19 cellular contexts compared by ENCODE assay signal in genomic region chr14:91126761-91127160, GRCh38. TPM values are rescaled to one million over a fixed set of nuclear protein-coding genes. Genes with fewer than 3 reads are reported as not detected.
DNase-seq lines count a peak whose midpoint lies in the region; FAIRE-seq and TF ChIP-seq lines count a peak whose summit lies in the region.
"Had no signal": no experiment of that assay in that cellular context is flagged by ENCODE, and none has a peak within 500 bp of the region (broad histone marks: within the 10 kb centered on the region; RNA-seq: fewer than 3 reads in every experiment).

No MANE protein-coding gene starts in this region.

- H3K4me3 Mint-ChIP-seq in activated T-helper 1 cell treated with anti-CD3 and anti-CD28 coated beads, Interleukin-12 subunit alpha, Interleukin-12 subunit beta, Interleukin-2, Interleukin-4 antibody, amounts not matched to agents 30 ng/mL and 10 ng/mL and 1 ng/mL, durations not matched to agents 14 hours and 24 hours and 36 hours = no peak overlapping the region
- H3K4me3 Mint-ChIP-seq: activated CD4-positive, alpha-beta T cell treated with anti-CD3 and anti-CD28 coated beads, Interleukin-2, amount 10 ng/mL, durations not matched to agents 7 days and 5 days; HFFc6 had no signal

- H3K4me3 ChIP-seq in esophagus (ENCODE audit: low read depth in 1 of 2, low read length in 2 of 2) (no peak overlapping the region), mucosa of rectum (ENCODE audit: low read length in 2 of 2) (no peak overlapping the region)

- CTCF ChIA-PET in RWPE1 (lab: Yijun Ruan, JAX) = no interaction called here

- peaks cover 17% of the 10 kb centered on the region for H3K4me1 Mint-ChIP-seq in activated T-helper 1 cell treated with anti-CD3 and anti-CD28 coated beads, Interleukin-12 subunit alpha, Interleukin-12 subunit beta, Interleukin-2, Interleukin-4 antibody, amounts not matched to agents 30 ng/mL and 10 ng/mL and 1 ng/mL, durations not matched to agents 14 hours and 24 hours and 36 hours (ENCODE audit: low read depth)

- H3K9ac ChIP-seq in mucosa of rectum (ENCODE audit: low read depth in 1 of 2, low read length in 2 of 2) = no peak overlapping the region

- POLR2A ChIA-PET in RWPE1 (lab: Yijun Ruan, JAX; ENCODE audit: low non-redundant PET) = no interaction called here

- no peak for FAIRE-seq in H54 (lab: Jason Lieb, UNC)
- FAIRE-seq: islet of Langerhans had no signal

- no peak overlapping the region for H3K27ac Mint-ChIP-seq in activated T-helper 1 cell treated with anti-CD3 and anti-CD28 coated beads, Interleukin-12 subunit alpha, Interleukin-12 subunit beta, Interleukin-2, Interleukin-4 antibody, amounts not matched to agents 30 ng/mL and 10 ng/mL and 1 ng/mL, durations not matched to agents 14 hours and 24 hours and 36 hours
- H3K27ac Mint-ChIP-seq: activated CD4-positive, alpha-beta T cell treated with anti-CD3 and anti-CD28 coated beads, Interleukin-2, amount 10 ng/mL, durations not matched to agents 7 days and 5 days; HFFc6; naive thymus-derived CD4-positive, alpha-beta T cell had no signal

- H3K36me3 ChIP-seq in esophagus (ENCODE audit: control insufficient read depth in 2 of 2, insufficient read depth in 2 of 2, low read length in 1 of 2) = no peaks in the 10 kb centered on the region
- peaks cover 19 to 27% of the 10 kb centered on the region in 2 donors for H3K36me3 ChIP-seq in mucosa of rectum (ENCODE audit: control insufficient read depth in 2 of 2, insufficient read depth in 2 of 2, low read length in 2 of 2)

- TF ChIP-seq CTCF in RWPE1 (conservative IDR thresholded peaks at IDR 0.05; ENCODE audit: low read depth) = no peak

- DNase-seq in RWPE1 (ENCODE audit: low spot score) (no peak), substantia nigra (lab: John Stamatoyannopoulos, UW) (peak in 1 of 49 donors; percentile 55), middle frontal gyrus (ENCODE audit: extremely low spot score, low spot score) (no peak), H54 (ENCODE audit: insufficient read length, low spot score) (no peak)
- no peak for DNase-seq in activated T-helper 1 cell treated with anti-CD3 and anti-CD28 coated beads, Interleukin-12 subunit alpha, Interleukin-12 subunit beta, Interleukin-2, Interleukin-4 antibody, amounts not matched to agents 30 ng/mL and 10 ng/mL and 1 ng/mL, durations not matched to agents 14 hours and 24 hours and 36 hours (ENCODE audit: low spot score)
- no peak for DNase-seq in activated naive CD4-positive, alpha-beta T cell treated with anti-CD3 and anti-CD28 coated beads, Interleukin-2, amount 50 U/mL, for 16 hours
- DNase-seq: activated CD4-positive, alpha-beta T cell treated with anti-CD3 and anti-CD28 coated beads, Interleukin-2, amount 10 ng/mL, durations not matched to agents 7 days and 5 days; activated effector memory CD4-positive, alpha-beta T cell treated with Interleukin-2 at 50 U/mL for 16 hours; HFFc6; hippocampal formation; KG1; naive thymus-derived CD4-positive, alpha-beta T cell; NCI-H1048; NCI-H446; NK-92 treated with Interleukin-12 subunit alpha and Interleukin-12 subunit beta, amount 100 ng/mL, for 24 hours; stimulated activated CD4-positive, alpha-beta T cell treated with anti-CD3 and anti-CD28 coated beads, Interleukin-4, amount 100 ng/mL, for 4 hours had no signal

- H3K4me1 ChIP-seq in esophagus (ENCODE audit: control insufficient read depth in 2 of 2, insufficient read depth in 2 of 2, low read length in 1 of 2) (peaks cover 4 to 12% of the 10 kb centered on the region in 2 donors), mucosa of rectum (ENCODE audit: control insufficient read depth in 2 of 2, insufficient read depth in 2 of 2, low read length in 2 of 2) (peaks cover 9 to 21% of the 10 kb centered on the region in 2 donors)

- peaks cover 42% of the 10 kb centered on the region for H3K36me3 Mint-ChIP-seq in activated T-helper 1 cell treated with anti-CD3 and anti-CD28 coated beads, Interleukin-12 subunit alpha, Interleukin-12 subunit beta, Interleukin-2, Interleukin-4 antibody, amounts not matched to agents 30 ng/mL and 10 ng/mL and 1 ng/mL, durations not matched to agents 14 hours and 24 hours and 36 hours (ENCODE audit: low read depth)

- H3K27me3 Mint-ChIP-seq in activated T-helper 1 cell treated with anti-CD3 and anti-CD28 coated beads, Interleukin-12 subunit alpha, Interleukin-12 subunit beta, Interleukin-2, Interleukin-4 antibody, amounts not matched to agents 30 ng/mL and 10 ng/mL and 1 ng/mL, durations not matched to agents 14 hours and 24 hours and 36 hours (ENCODE audit: insufficient read depth) = no peaks in the 10 kb centered on the region
- H3K27me3 Mint-ChIP-seq: activated CD4-positive, alpha-beta T cell treated with anti-CD3 and anti-CD28 coated beads, Interleukin-2, amount 10 ng/mL, durations not matched to agents 7 days and 5 days; naive thymus-derived CD4-positive, alpha-beta T cell had no signal

- H3K9me3 Mint-ChIP-seq in activated T-helper 1 cell treated with anti-CD3 and anti-CD28 coated beads, Interleukin-12 subunit alpha, Interleukin-12 subunit beta, Interleukin-2, Interleukin-4 antibody, amounts not matched to agents 30 ng/mL and 10 ng/mL and 1 ng/mL, durations not matched to agents 14 hours and 24 hours and 36 hours = no peaks in the 10 kb centered on the region

- TF ChIP-seq POLR2A in H54 (IDR thresholded peaks at IDR 0.05; ENCODE audit: low read depth, low read length) = no peak

- WGBS in esophagus, 2 donors = 86 to 92% methylated on average over 2 of the region's 2 CpGs

- H3K27ac ChIP-seq in RWPE1 = peak overlapping the region; percentile 77
- peak overlapping the region; percentile 4 to 80 for H3K27ac ChIP-seq in esophagus (ENCODE audit: low read depth in 2 of 2, low read length in 1 of 2)
- peak overlapping the region; percentile 61 to 64 for H3K27ac ChIP-seq in mucosa of rectum (ENCODE audit: low read depth in 2 of 2, low read length in 2 of 2)
- peak overlapping the region; percentile 82 for H3K27ac ChIP-seq in substantia nigra (ENCODE audit: low read depth, low read length, poor library complexity, severe bottlenecking)

- H3K27me3 ChIP-seq in esophagus (ENCODE audit: control insufficient read depth in 1 of 2, insufficient read depth in 2 of 2, low read length in 2 of 2) = no peaks in the 10 kb centered on the region
- no peaks in the 10 kb centered on the region for H3K27me3 ChIP-seq in mucosa of rectum (ENCODE audit: control insufficient read depth in 2 of 2, insufficient read depth in 2 of 2, low read length in 2 of 2)

- intact Hi-C loops in activated T-helper 1 cell treated with anti-CD3 and anti-CD28 coated beads, Interleukin-12 subunit alpha, Interleukin-12 subunit beta, Interleukin-2, Interleukin-4 antibody, amounts not matched to agents 30 ng/mL and 10 ng/mL and 1 ng/mL, durations not matched to agents 14 hours and 24 hours and 36 hours (cut with micrococcal nuclease) = no loop called here

- H3K9me3 ChIP-seq in esophagus (ENCODE audit: control insufficient read depth in 2 of 2, insufficient read depth in 1 of 2, low read depth in 1 of 2, low read length in 1 of 2) = no peaks in the 10 kb centered on the region
- no peaks in the 10 kb centered on the region for H3K9me3 ChIP-seq in mucosa of rectum (ENCODE audit: control insufficient read depth in 2 of 2, low read length in 2 of 2)

RNA-seq across cellular contexts. Expression of gene DGLUCY, which starts 12.9 kb away (rescaled TPM):
- 10 to 100 TPM; 18.0 to 26.1 TPM for polyA plus RNA-seq in esophagus
- 28.2 and 28.6 TPM in 2 replicates for total RNA-seq in activated T-helper 1 cell treated with anti-CD3 and anti-CD28 coated beads, Interleukin-12 subunit alpha, Interleukin-12 subunit beta, Interleukin-2, Interleukin-4 antibody, amounts not matched to agents 30 ng/mL and 10 ng/mL and 1 ng/mL, durations not matched to agents 14 hours and 24 hours and 36 hours
